ENCODE assay signal across 7 cellular contexts in the genomic region with DNA sequence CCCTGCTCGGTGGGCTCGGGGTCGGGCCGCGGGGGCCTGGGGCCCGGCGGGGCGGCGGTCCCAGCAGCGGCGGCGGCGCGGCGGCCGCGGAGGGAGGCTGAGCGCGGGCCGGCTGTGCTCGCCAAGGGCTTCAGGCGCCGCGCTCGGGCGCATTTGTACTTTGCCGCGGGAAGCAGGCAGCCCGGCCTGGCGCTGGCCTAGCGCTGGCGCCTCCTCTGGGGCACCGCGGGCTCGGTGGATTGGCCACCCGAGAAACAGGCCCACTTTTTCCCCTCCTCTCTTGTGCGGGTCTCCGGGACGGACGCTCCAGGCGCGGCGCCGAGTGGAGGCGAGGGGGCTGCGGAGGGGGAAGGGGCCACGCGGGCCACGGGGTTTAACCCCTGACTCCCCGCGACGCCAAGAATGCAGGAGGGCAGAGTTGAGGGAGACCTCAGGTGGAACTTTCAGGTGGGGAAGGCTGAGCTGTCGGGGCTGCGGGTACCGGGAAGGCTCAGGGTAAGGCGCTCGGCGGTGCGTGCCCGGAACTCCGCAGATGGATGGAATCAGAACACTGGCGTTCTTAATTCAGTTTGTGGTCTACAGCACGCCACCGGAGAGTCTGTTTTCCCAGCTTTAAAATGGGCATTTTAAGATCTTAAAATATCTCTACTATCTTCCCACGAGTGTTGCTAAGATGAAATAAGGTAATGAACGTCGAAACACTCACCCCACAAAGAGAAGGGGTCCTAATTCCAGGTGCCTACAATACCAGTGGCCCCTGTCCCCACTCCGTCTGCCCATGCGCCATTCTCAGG. TPM values are rescaled to one million over a fixed set of nuclear protein-coding genes. Genes with fewer than 3 reads are reported as not detected.
DNase-seq lines count a peak whose midpoint lies in the region; ATAC-seq and TF ChIP-seq lines count a peak whose summit lies in the region.

A gene with protein sequence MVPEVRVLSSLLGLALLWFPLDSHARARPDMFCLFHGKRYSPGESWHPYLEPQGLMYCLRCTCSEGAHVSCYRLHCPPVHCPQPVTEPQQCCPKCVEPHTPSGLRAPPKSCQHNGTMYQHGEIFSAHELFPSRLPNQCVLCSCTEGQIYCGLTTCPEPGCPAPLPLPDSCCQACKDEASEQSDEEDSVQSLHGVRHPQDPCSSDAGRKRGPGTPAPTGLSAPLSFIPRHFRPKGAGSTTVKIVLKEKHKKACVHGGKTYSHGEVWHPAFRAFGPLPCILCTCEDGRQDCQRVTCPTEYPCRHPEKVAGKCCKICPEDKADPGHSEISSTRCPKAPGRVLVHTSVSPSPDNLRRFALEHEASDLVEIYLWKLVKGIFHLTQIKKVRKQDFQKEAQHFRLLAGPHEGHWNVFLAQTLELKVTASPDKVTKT (minus strand): TSS at position 126 of the 794 bp plus-strand sequence. CDS start 538 bp downstream, outside the sequence.

- H3K4me3 ChIP-seq in brain microvascular endothelial cell (ENCODE audit: low read depth, low read length) (peak within 1 kb of the TSS; percentile 34), iPS-20b (ENCODE audit: low read length) (peak within 1 kb of the TSS; percentile 73)

- H3K27me3 ChIP-seq in brain microvascular endothelial cell (replicated peaks) (peaks cover 41% of the 10 kb centered on the region), iPS-20b (ENCODE audit: insufficient read depth, low read length) (peaks cover 80% of the 10 kb centered on the region)

- no peak for ATAC-seq in stimulated activated memory B cell treated with anti-CD40 and anti-IgM and Interleukin-4, amounts not matched to agents 10 μg/mL and 1 μg/mL and 100 μg/mL, for 72 hours
- no peak for ATAC-seq in GM18498 (IDR thresholded peaks at IDR 0.05; ENCODE audit: unreplicated experiment)

- H3K9ac ChIP-seq in iPS-20b (ENCODE audit: low read depth, low read length) = peak within 1 kb of the TSS; percentile 27; the same call in 1 of the 2 replicates

- H3K27ac ChIP-seq in brain microvascular endothelial cell (no peak within 1 kb of the TSS), iPS-20b (ENCODE audit: low read length) (no peak within 1 kb of the TSS)

- DNase-seq in HFFc6 = no peak
- DNase-seq in brain microvascular endothelial cell = no peak
- no peak for DNase-seq in NCI-H2081 treated with DMSO at 0.1 percent for 48 hours (lab: John Stamatoyannopoulos, UW)
- DNase-seq in activated CD4-positive, CD25-positive, alpha-beta regulatory T cell treated with anti-CD3 and anti-CD28 coated beads, Interleukin-2, amount 50 U/mL, for 72 hours = no peak

- no peak within 1 kb of the TSS for H3K27ac Mint-ChIP-seq in HFFc6
- no peak within 1 kb of the TSS for H3K27ac Mint-ChIP-seq in stimulated activated memory B cell treated with anti-CD40 and anti-IgM and Interleukin-4, amounts not matched to agents 10 μg/mL and 1 μg/mL and 100 μg/mL, for 72 hours

- H3K36me3 Mint-ChIP-seq in HFFc6 (ENCODE audit: low read depth) = no peaks in the 10 kb centered on the region
- H3K36me3 Mint-ChIP-seq in stimulated activated memory B cell treated with anti-CD40 and anti-IgM and Interleukin-4, amounts not matched to agents 10 μg/mL and 1 μg/mL and 100 μg/mL, for 72 hours = no peaks in the 10 kb centered on the region

- peak within 1 kb of the TSS; percentile 53 for H3K4me3 Mint-ChIP-seq in HFFc6
- peak within 1 kb of the TSS; percentile 65 for H3K4me3 Mint-ChIP-seq in stimulated activated memory B cell treated with anti-CD40 and anti-IgM and Interleukin-4, amounts not matched to agents 10 μg/mL and 1 μg/mL and 100 μg/mL, for 72 hours

- no peaks in the 10 kb centered on the region; the same call in 1 of the 2 replicates for H3K4me1 Mint-ChIP-seq in HFFc6 (ENCODE audit: low read depth)
- H3K4me1 Mint-ChIP-seq in stimulated activated memory B cell treated with anti-CD40 and anti-IgM and Interleukin-4, amounts not matched to agents 10 μg/mL and 1 μg/mL and 100 μg/mL, for 72 hours = peaks cover 8% of the 10 kb centered on the region

- TF ChIP-seq CTCF in HFFc6 (IDR thresholded peaks at IDR 0.05) = no peak
- no peak for TF ChIP-seq CTCF in brain microvascular endothelial cell (IDR thresholded peaks at IDR 0.05; ENCODE audit: low read depth, low read length, missing control alignments)

- H3K36me3 ChIP-seq in brain microvascular endothelial cell (replicated peaks) (no peaks in the 10 kb centered on the region), iPS-20b (ENCODE audit: insufficient read depth, low read depth, low read length) (no peaks in the 10 kb centered on the region)

- in situ Hi-C loops in brain microvascular endothelial cell (cut with HindIII; ENCODE audit: low pct_ligation_motif_present, low sequenced_read_pairs) = loop anchor here (25.0 kb wide), 1 partner anchor 119 kb away; no protein-coding TSS in a partner anchor

- H3K9me3 ChIP-seq in iPS-20b (ENCODE audit: insufficient read depth, low read depth, low read length) = no peaks in the 10 kb centered on the region

- H3K9me3 Mint-ChIP-seq in HFFc6 = no peaks in the 10 kb centered on the region
- no peaks in the 10 kb centered on the region for H3K9me3 Mint-ChIP-seq in stimulated activated memory B cell treated with anti-CD40 and anti-IgM and Interleukin-4, amounts not matched to agents 10 μg/mL and 1 μg/mL and 100 μg/mL, for 72 hours

- peaks cover 59% of the 10 kb centered on the region for H3K27me3 Mint-ChIP-seq in HFFc6 (ENCODE audit: insufficient read depth)
- peaks cover 59% of the 10 kb centered on the region for H3K27me3 Mint-ChIP-seq in stimulated activated memory B cell treated with anti-CD40 and anti-IgM and Interleukin-4, amounts not matched to agents 10 μg/mL and 1 μg/mL and 100 μg/mL, for 72 hours

- H3K4me1 ChIP-seq in iPS-20b (ENCODE audit: insufficient read depth, low read length) = no peaks in the 10 kb centered on the region

RNA-seq across cellular contexts. Expression of the gene that starts here (rescaled TPM):
- total RNA-seq in HFFc6 (2021; fragmentation: NEBNext Ultra II Directional; extraction: Animal tissue kit (Norgen Biotek cat#: 25700)) = not detected
